ENCODE assay signal across 9 cellular contexts in the genomic region with DNA sequence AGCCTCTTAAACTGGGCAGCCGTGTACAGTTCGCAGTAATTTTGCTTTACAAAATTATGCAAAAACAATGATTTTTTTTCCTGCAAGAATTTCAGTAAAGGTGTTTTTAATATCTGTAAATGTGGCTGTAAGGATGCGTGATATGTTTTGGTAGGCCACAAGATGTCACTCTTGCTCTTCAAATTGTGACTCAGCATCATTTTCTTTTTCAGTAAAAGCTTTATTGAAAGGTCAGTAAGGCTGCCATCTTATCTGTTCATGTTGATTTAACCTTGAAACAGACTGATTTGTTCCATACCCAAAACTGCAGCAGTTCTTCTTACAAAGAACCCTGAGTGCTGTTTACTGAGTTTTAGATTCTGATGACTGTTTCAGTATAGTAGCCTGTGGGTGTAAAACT. TPM values are rescaled to one million over a fixed set of nuclear protein-coding genes. Genes with fewer than 3 reads are reported as not detected.
DNase-seq lines count a peak whose midpoint lies in the region; ATAC-seq and TF ChIP-seq lines count a peak whose summit lies in the region.
"Had no signal": no experiment of that assay in that cellular context is flagged by ENCODE, and none has a peak within 500 bp of the region (broad histone marks: within the 10 kb centered on the region; RNA-seq: fewer than 3 reads in every experiment).

No MANE protein-coding gene starts in this region.

- DNase-seq in CD1c-positive myeloid dendritic cell (ENCODE audit: extremely low spot score) (peak; percentile 28), NCI-H2171 treated with DMSO at 0.1 percent for 48 hours (lab: John Stamatoyannopoulos, UW) (peak; percentile 63), brain microvascular endothelial cell (no peak)
- DNase-seq: T-cell had no signal

- peak; percentile 82 to 87 for TF ChIP-seq RAD21 in liver (IDR thresholded peaks at IDR 0.05)

- H3K9me3 ChIP-seq in liver (ENCODE audit: control insufficient read depth in 4 of 4, low read length in 3 of 4): no peaks in the 10 kb centered on the region

- 39% methylated on average over 3 of the region's 3 CpGs for WGBS in liver

- H3K36me3 ChIP-seq in brain microvascular endothelial cell (replicated peaks) (peaks cover 2% of the 10 kb centered on the region), liver (ENCODE audit: control insufficient read depth in 4 of 4, insufficient read depth in 3 of 4, low read depth in 1 of 4, low read length in 3 of 4) (peaks cover 0 to 21% (median 7%) of the 10 kb centered on the region in 4 donors)

- peaks cover 0 to 12% (median 1%) of the 10 kb centered on the region in 4 donors for H3K4me1 ChIP-seq in liver (ENCODE audit: control insufficient read depth in 4 of 4, insufficient read depth in 4 of 4, low read length in 3 of 4)

- H3K27me3 ChIP-seq in brain microvascular endothelial cell (replicated peaks) (no peaks in the 10 kb centered on the region), liver (ENCODE audit: control insufficient read depth in 4 of 4, insufficient read depth in 4 of 4, low read length in 3 of 4) (no peaks in the 10 kb centered on the region)

- in situ Hi-C loops in brain microvascular endothelial cell (cut with HindIII; ENCODE audit: low pct_ligation_motif_present, low sequenced_read_pairs): no loop called here

- no peak overlapping the region for H3K9ac ChIP-seq in liver (ENCODE audit: low read depth in 1 of 2, low read length in 2 of 2)

- TF ChIP-seq CTCF in GM12874 (IDR thresholded peaks at IDR 0.05; ENCODE audit: insufficient read depth, low read depth, low read length) (peak; percentile 16; the same call in 1 of the 2 replicates), brain microvascular endothelial cell (IDR thresholded peaks at IDR 0.05; ENCODE audit: low read depth, low read length, missing control alignments) (peak; percentile 52), liver (IDR thresholded peaks at IDR 0.05; ENCODE audit: low read depth, low read length, missing input control) (peak; percentile 67)

- H3K27ac ChIP-seq in brain microvascular endothelial cell (peak overlapping the region; percentile 77), liver (ENCODE audit: low read depth in 1 of 2, low read length in 2 of 2) (peak overlapping the region in 1 of 2 donors; percentile 16)

- H3K4me3 ChIP-seq in brain microvascular endothelial cell (ENCODE audit: low read depth, low read length) (no peak overlapping the region), liver (ENCODE audit: low read depth in 1 of 3, low read length in 3 of 3) (no peak overlapping the region)

- ATAC-seq in GM19395 (IDR thresholded peaks at IDR 0.05; ENCODE audit: unreplicated experiment) (no peak), GM19397 (IDR thresholded peaks at IDR 0.05; ENCODE audit: unreplicated experiment) (no peak), GM19328 (IDR thresholded peaks at IDR 0.05; ENCODE audit: unreplicated experiment) (no peak)

TF ChIP-seq in liver, 16 proteins besides CTCF, POLR2A, EP300 and RAD21:
- no peak for TF ChIP-seq TAF1 (conservative IDR thresholded peaks at IDR 0.05)
- TF ChIP-seq, protein P1, sequence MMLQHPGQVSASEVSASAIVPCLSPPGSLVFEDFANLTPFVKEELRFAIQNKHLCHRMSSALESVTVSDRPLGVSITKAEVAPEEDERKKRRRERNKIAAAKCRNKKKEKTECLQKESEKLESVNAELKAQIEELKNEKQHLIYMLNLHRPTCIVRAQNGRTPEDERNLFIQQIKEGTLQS (IDR thresholded peaks at IDR 0.05): no peak
- peak; percentile 61 to 64 for TF ChIP-seq RXRA (IDR thresholded peaks at IDR 0.05)
- peak; percentile 36 for TF ChIP-seq SP1 (IDR thresholded peaks at IDR 0.05)
- peak; percentile 62 for TF ChIP-seq FOXA1 (IDR thresholded peaks at IDR 0.05)
- peak; percentile 80 for TF ChIP-seq FOXA2 (IDR thresholded peaks at IDR 0.05)
- TF ChIP-seq HNF4A (conservative IDR thresholded peaks at IDR 0.05): peak; percentile 35 to 50
- TF ChIP-seq, protein P2, sequence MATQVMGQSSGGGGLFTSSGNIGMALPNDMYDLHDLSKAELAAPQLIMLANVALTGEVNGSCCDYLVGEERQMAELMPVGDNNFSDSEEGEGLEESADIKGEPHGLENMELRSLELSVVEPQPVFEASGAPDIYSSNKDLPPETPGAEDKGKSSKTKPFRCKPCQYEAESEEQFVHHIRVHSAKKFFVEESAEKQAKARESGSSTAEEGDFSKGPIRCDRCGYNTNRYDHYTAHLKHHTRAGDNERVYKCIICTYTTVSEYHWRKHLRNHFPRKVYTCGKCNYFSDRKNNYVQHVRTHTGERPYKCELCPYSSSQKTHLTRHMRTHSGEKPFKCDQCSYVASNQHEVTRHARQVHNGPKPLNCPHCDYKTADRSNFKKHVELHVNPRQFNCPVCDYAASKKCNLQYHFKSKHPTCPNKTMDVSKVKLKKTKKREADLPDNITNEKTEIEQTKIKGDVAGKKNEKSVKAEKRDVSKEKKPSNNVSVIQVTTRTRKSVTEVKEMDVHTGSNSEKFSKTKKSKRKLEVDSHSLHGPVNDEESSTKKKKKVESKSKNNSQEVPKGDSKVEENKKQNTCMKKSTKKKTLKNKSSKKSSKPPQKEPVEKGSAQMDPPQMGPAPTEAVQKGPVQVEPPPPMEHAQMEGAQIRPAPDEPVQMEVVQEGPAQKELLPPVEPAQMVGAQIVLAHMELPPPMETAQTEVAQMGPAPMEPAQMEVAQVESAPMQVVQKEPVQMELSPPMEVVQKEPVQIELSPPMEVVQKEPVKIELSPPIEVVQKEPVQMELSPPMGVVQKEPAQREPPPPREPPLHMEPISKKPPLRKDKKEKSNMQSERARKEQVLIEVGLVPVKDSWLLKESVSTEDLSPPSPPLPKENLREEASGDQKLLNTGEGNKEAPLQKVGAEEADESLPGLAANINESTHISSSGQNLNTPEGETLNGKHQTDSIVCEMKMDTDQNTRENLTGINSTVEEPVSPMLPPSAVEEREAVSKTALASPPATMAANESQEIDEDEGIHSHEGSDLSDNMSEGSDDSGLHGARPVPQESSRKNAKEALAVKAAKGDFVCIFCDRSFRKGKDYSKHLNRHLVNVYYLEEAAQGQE (IDR thresholded peaks at IDR 0.05): no peak
- TF ChIP-seq NR2F2 (IDR thresholded peaks at IDR 0.05): peak; percentile 72
- no peak for TF ChIP-seq EGR1 (IDR thresholded peaks at IDR 0.05; ENCODE audit: low read depth in 2 of 2)
- TF ChIP-seq, protein P3, sequence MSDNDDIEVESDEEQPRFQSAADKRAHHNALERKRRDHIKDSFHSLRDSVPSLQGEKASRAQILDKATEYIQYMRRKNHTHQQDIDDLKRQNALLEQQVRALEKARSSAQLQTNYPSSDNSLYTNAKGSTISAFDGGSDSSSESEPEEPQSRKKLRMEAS (IDR thresholded peaks at IDR 0.05): no peak
- TF ChIP-seq JUND (IDR thresholded peaks at IDR 0.05): peak in 1 of 2 donors; percentile 29
- TF ChIP-seq GABPA (IDR thresholded peaks at IDR 0.05 in 1 of 2, conservative IDR thresholded peaks at IDR 0.05 in 1 of 2): no peak
- TF ChIP-seq YY1 (IDR thresholded peaks at IDR 0.05): peak; percentile 87
- TF ChIP-seq HNF4G (IDR thresholded peaks at IDR 0.05): no peak
- TF ChIP-seq, protein P4, sequence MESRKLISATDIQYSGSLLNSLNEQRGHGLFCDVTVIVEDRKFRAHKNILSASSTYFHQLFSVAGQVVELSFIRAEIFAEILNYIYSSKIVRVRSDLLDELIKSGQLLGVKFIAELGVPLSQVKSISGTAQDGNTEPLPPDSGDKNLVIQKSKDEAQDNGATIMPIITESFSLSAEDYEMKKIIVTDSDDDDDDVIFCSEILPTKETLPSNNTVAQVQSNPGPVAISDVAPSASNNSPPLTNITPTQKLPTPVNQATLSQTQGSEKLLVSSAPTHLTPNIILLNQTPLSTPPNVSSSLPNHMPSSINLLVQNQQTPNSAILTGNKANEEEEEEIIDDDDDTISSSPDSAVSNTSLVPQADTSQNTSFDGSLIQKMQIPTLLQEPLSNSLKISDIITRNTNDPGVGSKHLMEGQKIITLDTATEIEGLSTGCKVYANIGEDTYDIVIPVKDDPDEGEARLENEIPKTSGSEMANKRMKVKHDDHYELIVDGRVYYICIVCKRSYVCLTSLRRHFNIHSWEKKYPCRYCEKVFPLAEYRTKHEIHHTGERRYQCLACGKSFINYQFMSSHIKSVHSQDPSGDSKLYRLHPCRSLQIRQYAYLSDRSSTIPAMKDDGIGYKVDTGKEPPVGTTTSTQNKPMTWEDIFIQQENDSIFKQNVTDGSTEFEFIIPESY (IDR thresholded peaks at IDR 0.05): no peak

RNA-seq across cellular contexts. Expression of a gene that starts 39.9 kb away (rescaled TPM):
- 1 to 10 TPM; 6.0 to 7.4 TPM for total RNA-seq in liver
- polyA plus RNA-seq in liver: 1 to 10 TPM; 3.7 to 4.1 TPM

RNA-seq across cellular contexts. Expression of a gene that starts 44.0 kb away (rescaled TPM):
- total RNA-seq in liver: 10 to 100 TPM; 32.5 to 77.9 TPM
- 10 to 100 TPM; 34.0 to 37.1 TPM for polyA plus RNA-seq in liver

Comparison
In these comparisons a context has a peak if more than half of its experiments do, and no peak if none do; other contexts are left out.
1. CTCF ChIP-seq: peak in every context shown above with its lines; median percentile 67 in liver; 52 in brain microvascular endothelial cell; 16 in GM12874.